9 cellular contexts compared by ENCODE assay signal in genomic region chr4:54318904-54319303, GRCh38.
DNase-seq lines count a peak whose midpoint lies in the region; ATAC-seq and TF ChIP-seq lines count a peak whose summit lies in the region.
"Had no signal": no experiment of that assay in that cellular context is flagged by ENCODE, and none has a peak within 500 bp of the region (broad histone marks: within the 10 kb centered on the region; RNA-seq: fewer than 3 reads in every experiment).

No MANE protein-coding gene starts in this region.

- H3K4me3 Mint-ChIP-seq in brain (no peak overlapping the region), memory B cell (no peak overlapping the region)
- H3K4me3 Mint-ChIP-seq: T-helper 1 cell treated with Interleukin-12 subunit alpha and Interleukin-12 subunit beta and Interleukin-4 antibody, amounts not matched to agents 30 μg/mL and 1 μg/mL, for 36 hours had no signal

- TF ChIP-seq CTCF in brain (conservative IDR thresholded peaks at IDR 0.05), result peak; percentile 63 to 79

- H3K9me3 Mint-ChIP-seq in brain (peaks cover 0 to 1% (median 0%) of the 10 kb centered on the region in 5 experiments), memory B cell (peaks cover 5% of the 10 kb centered on the region)

- H3K27ac Mint-ChIP-seq in brain (peak overlapping the region in 1 of 5 experiments; percentile 4), memory B cell (no peak overlapping the region)
- H3K27ac Mint-ChIP-seq: T-helper 1 cell treated with Interleukin-12 subunit alpha and Interleukin-12 subunit beta and Interleukin-4 antibody, amounts not matched to agents 30 μg/mL and 1 μg/mL, for 36 hours had no signal

- H3K27me3 Mint-ChIP-seq in brain (peaks cover 8% of the 10 kb centered on the region), memory B cell (peaks cover 4% of the 10 kb centered on the region)

- DNase-seq in D341Med (ENCODE audit: low spot score) (peak; percentile 52), NCI-H69 (lab: John Stamatoyannopoulos, UW) (peak; percentile 37), memory B cell (ENCODE audit: low spot score in 2 of 2) (no peak), kidney glomerular epithelial cell (lab: John Stamatoyannopoulos, UW) (no peak)

- ATAC-seq in GM19463 (IDR thresholded peaks at IDR 0.05; ENCODE audit: unreplicated experiment) (peak; percentile 25), memory B cell (ENCODE audit: low read depth) (peak; percentile 25), GM19035 (IDR thresholded peaks at IDR 0.05; ENCODE audit: unreplicated experiment) (no peak), GM18858 (IDR thresholded peaks at IDR 0.05; ENCODE audit: unreplicated experiment) (no peak)

- H3K4me1 Mint-ChIP-seq in brain, result peaks cover 17% of the 10 kb centered on the region
- H3K4me1 Mint-ChIP-seq in memory B cell, result peaks cover 15% of the 10 kb centered on the region

- H3K36me3 Mint-ChIP-seq in brain (no peaks in the 10 kb centered on the region), memory B cell (peaks cover 7% of the 10 kb centered on the region)

Comparison
In these comparisons a context has a peak if more than half of its experiments do, and no peak if none do; other contexts are left out.
1. DNase-seq: peak in D341Med (single experiment) and NCI-H69 (single experiment); none in memory B cell (0 of 2) and kidney glomerular epithelial cell (single experiment).
2. ATAC-seq: peak in GM19463 (single experiment) and memory B cell (single experiment); none in GM19035 (single experiment) and GM18858 (single experiment).